1 cellular context compared by ENCODE assay signal in genomic region chr4:7423391-7423790, GRCh38.
TF ChIP-seq lines count a peak whose summit lies in the region.

No MANE protein-coding gene starts in this region.

TF ChIP-seq in WTC11, 78 proteins besides CTCF, POLR2A, EP300 and RAD21 (continued from another document):
- TF ChIP-seq, protein P1, sequence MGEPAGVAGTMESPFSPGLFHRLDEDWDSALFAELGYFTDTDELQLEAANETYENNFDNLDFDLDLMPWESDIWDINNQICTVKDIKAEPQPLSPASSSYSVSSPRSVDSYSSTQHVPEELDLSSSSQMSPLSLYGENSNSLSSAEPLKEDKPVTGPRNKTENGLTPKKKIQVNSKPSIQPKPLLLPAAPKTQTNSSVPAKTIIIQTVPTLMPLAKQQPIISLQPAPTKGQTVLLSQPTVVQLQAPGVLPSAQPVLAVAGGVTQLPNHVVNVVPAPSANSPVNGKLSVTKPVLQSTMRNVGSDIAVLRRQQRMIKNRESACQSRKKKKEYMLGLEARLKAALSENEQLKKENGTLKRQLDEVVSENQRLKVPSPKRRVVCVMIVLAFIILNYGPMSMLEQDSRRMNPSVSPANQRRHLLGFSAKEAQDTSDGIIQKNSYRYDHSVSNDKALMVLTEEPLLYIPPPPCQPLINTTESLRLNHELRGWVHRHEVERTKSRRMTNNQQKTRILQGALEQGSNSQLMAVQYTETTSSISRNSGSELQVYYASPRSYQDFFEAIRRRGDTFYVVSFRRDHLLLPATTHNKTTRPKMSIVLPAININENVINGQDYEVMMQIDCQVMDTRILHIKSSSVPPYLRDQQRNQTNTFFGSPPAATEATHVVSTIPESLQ (CRISPR knock-in tag; IDR thresholded peaks at IDR 0.05) = no peak
- TF ChIP-seq, protein P2, sequence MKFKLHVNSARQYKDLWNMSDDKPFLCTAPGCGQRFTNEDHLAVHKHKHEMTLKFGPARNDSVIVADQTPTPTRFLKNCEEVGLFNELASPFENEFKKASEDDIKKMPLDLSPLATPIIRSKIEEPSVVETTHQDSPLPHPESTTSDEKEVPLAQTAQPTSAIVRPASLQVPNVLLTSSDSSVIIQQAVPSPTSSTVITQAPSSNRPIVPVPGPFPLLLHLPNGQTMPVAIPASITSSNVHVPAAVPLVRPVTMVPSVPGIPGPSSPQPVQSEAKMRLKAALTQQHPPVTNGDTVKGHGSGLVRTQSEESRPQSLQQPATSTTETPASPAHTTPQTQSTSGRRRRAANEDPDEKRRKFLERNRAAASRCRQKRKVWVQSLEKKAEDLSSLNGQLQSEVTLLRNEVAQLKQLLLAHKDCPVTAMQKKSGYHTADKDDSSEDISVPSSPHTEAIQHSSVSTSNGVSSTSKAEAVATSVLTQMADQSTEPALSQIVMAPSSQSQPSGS (CRISPR knock-in tag; IDR thresholded peaks at IDR 0.05; ENCODE audit: borderline replicate concordance, low read depth) = no peak
- no peak for TF ChIP-seq ZBTB21 (CRISPR knock-in tag; IDR thresholded peaks at IDR 0.05; ENCODE audit: borderline replicate concordance)
